In the genomic region with DNA sequence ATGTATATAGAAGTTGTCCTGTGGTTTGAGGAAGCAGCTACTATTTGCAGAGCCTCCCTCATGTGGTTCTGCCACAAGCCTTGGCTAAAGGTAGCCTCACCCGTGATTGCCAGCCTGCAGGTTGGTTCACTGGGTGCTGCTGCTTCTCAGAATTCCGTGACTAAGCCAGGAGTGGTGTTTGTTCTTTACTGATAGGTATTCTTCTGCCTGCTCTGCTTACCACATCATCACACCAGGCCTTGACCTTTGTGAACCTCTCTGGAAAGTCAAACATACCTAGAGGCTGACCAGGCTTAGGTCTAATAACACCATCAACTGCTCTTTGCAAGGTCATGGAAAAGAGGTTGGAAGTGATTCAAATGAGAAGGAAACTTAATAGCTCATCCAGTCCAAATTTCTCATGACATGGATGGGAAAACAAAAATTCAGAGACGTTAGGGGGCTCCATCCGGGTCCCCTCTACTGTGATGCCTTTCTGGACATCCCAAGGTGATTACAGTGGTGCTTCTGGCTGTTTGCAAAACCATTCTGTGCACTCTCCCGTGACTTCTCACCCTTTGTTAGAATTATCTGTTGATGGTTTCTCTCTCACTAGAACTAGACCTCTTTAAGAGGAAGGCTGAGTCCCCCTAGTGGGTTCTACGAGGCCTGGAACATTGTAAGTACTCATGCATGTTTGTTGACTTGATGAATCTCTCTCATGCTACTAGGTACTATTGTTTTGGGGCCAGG, we compare ENCODE assay signal across 10 cellular contexts. TPM values are rescaled to one million over a fixed set of nuclear protein-coding genes. Genes with fewer than 3 reads are reported as not detected.
DNase-seq lines count a peak whose midpoint lies in the region; TF ChIP-seq lines count a peak whose summit lies in the region.
"Had no signal": no experiment of that assay in that cellular context is flagged by ENCODE, and none has a peak within 500 bp of the region (broad histone marks: within the 10 kb centered on the region; RNA-seq: fewer than 3 reads in every experiment).

No MANE protein-coding gene starts in this region.

- H3K27ac Mint-ChIP-seq in CD14-positive monocyte: no peak overlapping the region
- H3K27ac Mint-ChIP-seq: brain had no signal

- no peaks in the 10 kb centered on the region for H3K36me3 ChIP-seq in GM06990 (ENCODE audit: control insufficient read depth, insufficient read depth, low read length)
- H3K36me3 ChIP-seq: SJSA1 had no signal

- H3K4me1 Mint-ChIP-seq in CD14-positive monocyte: peaks cover 1% of the 10 kb centered on the region
- H3K4me1 Mint-ChIP-seq: brain had no signal

- no peaks in the 10 kb centered on the region; the same call in 1 of the 2 replicates for H3K27me3 ChIP-seq in GM06990 (replicated peaks; ENCODE audit: control insufficient read depth, insufficient read depth, low read length)
- H3K27me3 ChIP-seq: SJSA1 had no signal

- TF ChIP-seq CTCF in GM06990 (IDR thresholded peaks at IDR 0.05; ENCODE audit: insufficient read depth, low read length, poor library complexity, severe bottlenecking) (peak; percentile 52), CD14-positive monocyte (IDR thresholded peaks at IDR 0.05) (no peak)

- intact Hi-C loops in CD14-positive monocyte (cut with micrococcal nuclease): no loop called here

- no peak overlapping the region for H3K4me3 ChIP-seq in GM06990 (replicated peaks; ENCODE audit: low read depth, low read length)
- H3K4me3 ChIP-seq: SJSA1 had no signal

- no peak for DNase-seq in GM06990 (ENCODE audit: extremely low read depth, insufficient read length)
- DNase-seq in HPDE6-E6E7 (ENCODE audit: extremely low spot score): peak; percentile 76
- DNase-seq in astrocyte of the hippocampus (ENCODE audit: low read depth, low spot score): peak; percentile 27
- DNase-seq in mucosa of gallbladder (ENCODE audit: low spot score): peak; percentile 48
- no peak for DNase-seq in cerebellar cortex (ENCODE audit: low spot score)
- no peak for DNase-seq in CD14-positive monocyte (ENCODE audit: low spot score)
- no peak for DNase-seq in nucleus accumbens (lab: John Stamatoyannopoulos, UW)
- no peak for DNase-seq in occipital lobe (lab: John Stamatoyannopoulos, UW)

- H3K4me3 Mint-ChIP-seq in CD14-positive monocyte: no peak overlapping the region

- H3K36me3 Mint-ChIP-seq in CD14-positive monocyte: no peaks in the 10 kb centered on the region

- H3K27me3 Mint-ChIP-seq in CD14-positive monocyte (ENCODE audit: low read depth in 3 of 3): peaks cover 19 to 23% (median 21%) of the 10 kb centered on the region in 3 donors
- H3K27me3 Mint-ChIP-seq: brain had no signal

- peaks cover under 1 to 10% (median 5%) of the 10 kb centered on the region in 7 donors for H3K9me3 Mint-ChIP-seq in CD14-positive monocyte

RNA-seq across cellular contexts. Expression of a gene that starts 8.5 kb away (rescaled TPM):
- total RNA-seq in mucosa of gallbladder (13.8 TPM), occipital lobe (71.4 TPM)
- polyA plus RNA-seq in CD14-positive monocyte: under 1 TPM; 0.18 to 0.22 TPM

Comparison
In these comparisons a context has a peak if more than half of its experiments do, and no peak if none do; other contexts are left out.
1. DNase-seq: peak in HPDE6-E6E7 (single experiment), astrocyte of the hippocampus (single experiment) and mucosa of gallbladder (single experiment); none in GM06990 (single experiment), cerebellar cortex (single experiment), CD14-positive monocyte (single experiment), nucleus accumbens (0 of 56) and occipital lobe (single experiment).